ENCODE assay signal across 7 cellular contexts in genomic region chr11:71233896-71234852, GRCh38. TPM values are rescaled to one million over a fixed set of nuclear protein-coding genes. Genes with fewer than 3 reads are reported as not detected.
"Had no signal": no experiment of that assay in that cellular context is flagged by ENCODE, and none has a peak within 500 bp of the region (broad histone marks: within the 10 kb centered on the region; RNA-seq: fewer than 3 reads in every experiment).

No MANE protein-coding gene starts in this region.

RNA-seq across cellular contexts. Expression of gene SHANK2, which starts 18.2 kb away (rescaled TPM):
- total RNA-seq: activated CD4-positive, alpha-beta memory T cell treated with anti-CD3 and anti-CD28 coated beads, Interleukin-2, amount 10 ng/mL, durations not matched to agents 7 days and 5 days; activated CD4-positive, alpha-beta T cell treated with anti-CD3 and anti-CD28 coated beads for 36 hours; activated CD8-positive, alpha-beta memory T cell treated with anti-CD3 and anti-CD28 coated beads for 36 hours; activated naive CD8-positive, alpha-beta T cell treated with anti-CD3 and anti-CD28 coated beads for 36 hours; activated T-helper 17 cell treated with anti-CD3 and anti-CD28 coated beads, Interleukin-2, amount 50 U/mL, for 72 hours; OCI-LY7; T-helper 2 cell treated with Interferon-gamma antibody and Interleukin-4, amounts not matched to agents 100 ng/mL and 5 ng/mL, for 36 hours had no signal
